In genomic region chr10:121910673-121911420, GRCh38 we compare ENCODE assay signal across 12 cellular contexts. TPM values are rescaled to one million over a fixed set of nuclear protein-coding genes. Genes with fewer than 3 reads are reported as not detected.
DNase-seq lines count a peak whose midpoint lies in the region; ATAC-seq, FAIRE-seq and TF ChIP-seq lines count a peak whose summit lies in the region.
"Had no signal": no experiment of that assay in that cellular context is flagged by ENCODE, and none has a peak within 500 bp of the region (broad histone marks: within the 10 kb centered on the region; RNA-seq: fewer than 3 reads in every experiment).

No MANE protein-coding gene starts in this region.

- H3K9me3 ChIP-seq in K562 (replicated peaks; ENCODE audit: control insufficient read depth, insufficient read depth, low read depth, low read length): no peaks in the 10 kb centered on the region
- H3K9me3 ChIP-seq: BLaER1, ovary, testis had no signal

- CTCF ChIA-PET in K562 (lab: Yijun Ruan, JAX; ENCODE audit: low intra/inter-chr PET ratio): no interaction called here

- no peaks in the 10 kb centered on the region for H3K27me3 Mint-ChIP-seq in T-helper 2 cell treated with Interferon-gamma antibody and Interleukin-4, amounts not matched to agents 5 μg/mL and 100 μg/mL, for 36 hours (ENCODE audit: low read depth)

- peaks cover 3% of the 10 kb centered on the region for H3K4me1 Mint-ChIP-seq in T-helper 2 cell treated with Interferon-gamma antibody and Interleukin-4, amounts not matched to agents 5 μg/mL and 100 μg/mL, for 36 hours (ENCODE audit: low read depth)

- no peaks in the 10 kb centered on the region for H3K27me3 ChIP-seq in K562 (ENCODE audit: control insufficient read depth in 2 of 2, insufficient read depth in 2 of 2, low read length in 2 of 2)
- H3K27me3 ChIP-seq: BLaER1, ovary, testis had no signal

- H3K4me1 ChIP-seq in K562 (replicated peaks in 1 of 2; ENCODE audit: control insufficient read depth in 2 of 2, insufficient read depth in 2 of 2, low read length in 2 of 2): peaks cover 0 to 5% of the 10 kb centered on the region in 2 experiments; a peak in 1 of 5 replicates
- H3K4me1 ChIP-seq: BLaER1, testis had no signal

- no peak for TF ChIP-seq CTCF in K562 (IDR thresholded peaks at IDR 0.05 in 2 of 3, conservative IDR thresholded peaks at IDR 0.05 in 1 of 3; ENCODE audit: insufficient read depth in 2 of 3, low read depth in 1 of 3, low read length in 3 of 3)

- WGBS in K562 (ENCODE audit: insufficient coverage, low coverage, missing lambda C conversion rate): 35% methylated on average over 5 of the region's 5 CpGs

- no peak for TF ChIP-seq RAD21 in K562 (CRISPR knock-in tag; conservative IDR thresholded peaks at IDR 0.05 in 1 of 2, IDR thresholded peaks at IDR 0.05 in 1 of 2)

- H3K9ac ChIP-seq in K562 (ENCODE audit: insufficient read depth in 1 of 2, low read depth in 2 of 2, low read length in 2 of 2): no peak overlapping the region
- H3K9ac ChIP-seq: BLaER1 had no signal

- no peaks in the 10 kb centered on the region for H3K79me2 ChIP-seq in K562 (ENCODE audit: control insufficient read depth, insufficient read depth, low read length)

- H3K27ac ChIP-seq in K562 (ENCODE audit: extremely low read depth, low read depth, low read length): peak overlapping the region; percentile 28; the same call in 2 of the 3 replicates
- H3K27ac ChIP-seq: BLaER1, ovary, testis had no signal

- H3K27ac Mint-ChIP-seq in T-helper 2 cell treated with Interferon-gamma antibody and Interleukin-4, amounts not matched to agents 5 μg/mL and 100 μg/mL, for 36 hours: no peak overlapping the region

- TF ChIP-seq POLR2A in K562 (conservative IDR thresholded peaks at IDR 0.05): no peak

- POLR2A ChIA-PET in K562 (lab: Yijun Ruan, JAX): interaction anchor here (0.9 kb wide), 1 partner anchor 18 kb away, joined by 3 read pairs; no protein-coding TSS in a partner anchor

- H4K20me1 ChIP-seq in K562 (replicated peaks; ENCODE audit: control insufficient read depth, insufficient read depth, low read length): no peaks in the 10 kb centered on the region
- H4K20me1 ChIP-seq: BLaER1 had no signal

- H3K4me2 ChIP-seq in K562 (ENCODE audit: insufficient read depth, low read length): no peak overlapping the region
- H3K4me2 ChIP-seq: BLaER1 had no signal

- peaks cover 25% of the 10 kb centered on the region for H3K36me3 Mint-ChIP-seq in T-helper 2 cell treated with Interferon-gamma antibody and Interleukin-4, amounts not matched to agents 5 μg/mL and 100 μg/mL, for 36 hours (ENCODE audit: low read depth)

- FAIRE-seq in K562 (lab: Jason Lieb, UNC): no peak

- no peak overlapping the region for H3K4me3 Mint-ChIP-seq in T-helper 2 cell treated with Interferon-gamma antibody and Interleukin-4, amounts not matched to agents 5 μg/mL and 100 μg/mL, for 36 hours

- peak; percentile 58 for DNase-seq in NCI-H748 (lab: John Stamatoyannopoulos, UW; ENCODE audit: unreplicated experiment)
- no peak for DNase-seq in NCI-H748 treated with DMSO at 0.1 percent for 48 hours (lab: John Stamatoyannopoulos, UW)
- peak in 1 of 4 experiments; percentile 16 for DNase-seq in K562 (ENCODE audit: extremely low read depth in 1 of 4, low spot score in 3 of 4)
- DNase-seq in putamen (ENCODE audit: low spot score): peak; percentile 58
- DNase-seq in T-helper 2 cell treated with Interferon-gamma antibody and Interleukin-4, amounts not matched to agents 5 μg/mL and 100 μg/mL, for 36 hours (ENCODE audit: low spot score): no peak
- DNase-seq in NK-92 treated with Interleukin-12 subunit alpha and Interleukin-12 subunit beta, amount 100 ng/mL, for 24 hours (lab: John Stamatoyannopoulos, UW): no peak
- no peak for DNase-seq in GOT3 (lab: John Stamatoyannopoulos, UW)
- DNase-seq: NCI-H69, ovary, testis had no signal

- in situ Hi-C loops in K562 (cut with MboI): loop anchor here (25.0 kb wide), 1 partner anchor 974 kb away; no protein-coding TSS in a partner anchor

- intact Hi-C loops in K562 (cut with micrococcal nuclease): no loop called here

- no peak overlapping the region for H2AFZ ChIP-seq in K562 (ENCODE audit: low read depth, low read length)

- H3K9me3 Mint-ChIP-seq in T-helper 2 cell treated with Interferon-gamma antibody and Interleukin-4, amounts not matched to agents 5 μg/mL and 100 μg/mL, for 36 hours: no peaks in the 10 kb centered on the region

- TF ChIP-seq EP300 in K562 (IDR thresholded peaks at IDR 0.05; ENCODE audit: low read length): no peak

- H3K4me3 ChIP-seq in K562: no peak overlapping the region
- H3K4me3 ChIP-seq: BLaER1, ovary, testis had no signal

- H3K36me3 ChIP-seq in K562 (ENCODE audit: control insufficient read depth, insufficient read depth, low read length): peaks cover 24% of the 10 kb centered on the region; the same call in 2 of the 3 replicates
- H3K36me3 ChIP-seq: ovary had no signal

- BruUV-seq in K562 (replicated peaks; lab: Mats Ljungman, UMichigan): no TSS peak

- H3K9me1 ChIP-seq in K562 (ENCODE audit: control insufficient read depth, insufficient read depth, low read length): no peaks in the 10 kb centered on the region

- ATAC-seq in HG02610 (IDR thresholded peaks at IDR 0.05; ENCODE audit: unreplicated experiment) (peak; percentile 83), K562 (peak; percentile 54; the same call in 1 of the 3 replicates)

TF ChIP-seq in K562, 482 proteins besides CTCF, POLR2A, EP300 and RAD21:
- TF ChIP-seq ZNF316 (IDR thresholded peaks at IDR 0.05): peak; percentile 96
- no peak for TF ChIP-seq KAT7 (CRISPR knock-in tag; IDR thresholded peaks at IDR 0.05; ENCODE audit: borderline replicate concordance)
- no peak for TF ChIP-seq ZNF668 (CRISPR knock-in tag; IDR thresholded peaks at IDR 0.05)
- TF ChIP-seq BACH1 (tag; IDR thresholded peaks at IDR 0.05): peak; percentile 84
- TF ChIP-seq MAFG (tag; conservative IDR thresholded peaks at IDR 0.05): peak; percentile 94
- TF ChIP-seq C11orf30 (IDR thresholded peaks at IDR 0.05; ENCODE audit: low read depth): peak; percentile 92
- no peak for TF ChIP-seq PREB (CRISPR knock-in tag; IDR thresholded peaks at IDR 0.05)
- TF ChIP-seq MAFF (IDR thresholded peaks at IDR 0.05; ENCODE audit: low read length): peak; percentile 89
- peak; percentile 86 for TF ChIP-seq NFE2 (IDR thresholded peaks at IDR 0.05; ENCODE audit: low read depth)
- TF ChIP-seq MAFK (IDR thresholded peaks at IDR 0.05; ENCODE audit: low read length): peak; percentile 89
- peak; percentile 6; the same call in 1 of the 2 replicates for TF ChIP-seq CBFA2T3 (IDR thresholded peaks at IDR 0.05)
- TF ChIP-seq NFE2L1 (tag; IDR thresholded peaks at IDR 0.05; ENCODE audit: borderline replicate concordance, low read depth): peak; percentile 84

RNA-seq across cellular contexts. Expression of gene ATE1, which starts 17.0 kb away (rescaled TPM):
- 16.8 and 45.1 TPM in 2 replicates for total RNA-seq in K562 (2011; cell fraction: chromatin; rRNA removed; ENCODE audit: low replicate concordance)
- 7.8 and 8.8 TPM in 2 replicates for total RNA-seq in K562 (2011; cell fraction: nucleolus; rRNA removed)
- total RNA-seq in K562 (2011; cell fraction: nucleoplasm; rRNA removed): 11.0 and 11.5 TPM in 2 replicates
- total RNA-seq in K562 (2014; rRNA removed): 7.2 and 8.6 TPM in 2 replicates
- 13.3 and 13.9 TPM in 2 replicates for total RNA-seq in K562 (2014; rRNA removed; fragmentation: Illumina TruSeq; extraction: Trizol)
- 12.6 and 12.9 TPM in 2 replicates for total RNA-seq in K562 (2015; rRNA removed; fragmentation: Illumina TruSeq; extraction: Trizol)
- total RNA-seq in K562 (2021): 9.4 and 14.2 TPM in 2 replicates
- 7.4 and 9.5 TPM in 2 replicates for polyA plus RNA-seq in K562 (2011; rRNA removed)
- polyA plus RNA-seq in K562 (2011; cell fraction: cytosol; rRNA removed): 3.2 and 4.8 TPM in 2 replicates
- polyA plus RNA-seq in K562 (2011; cell fraction: nucleus; rRNA removed): 8.5 and 9.8 TPM in 2 replicates
- polyA plus RNA-seq in K562 (2012): 6.2 and 6.7 TPM in 2 replicates
- polyA plus RNA-seq in K562 (2014; fragmentation: Illumina TruSeq; extraction: Trizol): 8.0 and 8.8 TPM in 2 replicates
- polyA plus RNA-seq in K562 (2014; fragmentation: Nextera tagmentation; extraction: Ambion mirVana): 1 to 10 TPM; 3.0 to 3.5 TPM
- polyA plus RNA-seq in K562 (2014; rRNA removed): 5.6 and 7.1 TPM in 2 replicates
- polyA minus RNA-seq in K562 (2011; rRNA and poly(A)+ RNA removed): 20.6 and 21.0 TPM in 2 replicates
- polyA minus RNA-seq in K562 (2011; cell fraction: cytosol; rRNA and poly(A)+ RNA removed): 9.4 and 10.6 TPM in 2 replicates
- 12.3 and 16.0 TPM in 2 replicates for polyA minus RNA-seq in K562 (2011; cell fraction: nucleus; rRNA and poly(A)+ RNA removed)

Comparison
In these comparisons a context has a peak if more than half of its experiments do, and no peak if none do; other contexts are left out.
1. DNase-seq: peak in NCI-H748 (single experiment) and putamen (single experiment); none in NCI-H748 treated with DMSO at 0.1 percent for 48 hours (single experiment), T-helper 2 cell treated with Interferon-gamma antibody and Interleukin-4, amounts not matched to agents 5 μg/mL and 100 μg/mL, for 36 hours (single experiment), NK-92 treated with Interleukin-12 subunit alpha and Interleukin-12 subunit beta, amount 100 ng/mL, for 24 hours (single experiment) and GOT3 (single experiment).